ENCODE assay signal across 8 cellular contexts in genomic region chr4:113952452-113953029, GRCh38. TPM values are rescaled to one million over a fixed set of nuclear protein-coding genes. Genes with fewer than 3 reads are reported as not detected.
DNase-seq lines count a peak whose midpoint lies in the region; ATAC-seq, FAIRE-seq and TF ChIP-seq lines count a peak whose summit lies in the region.

No MANE protein-coding gene starts in this region.

- no peaks in the 10 kb centered on the region for H3K27me3 ChIP-seq in right lobe of liver

- no peaks in the 10 kb centered on the region for H3K4me1 ChIP-seq in right lobe of liver

- 22% methylated on average over 9 of the region's 9 CpGs for WGBS in right lobe of liver (ENCODE audit: insufficient coverage, low coverage, low lambda C conversion rate, missing lambda C conversion rate)

- no peak overlapping the region for H3K4me3 ChIP-seq in cardiac fibroblast (replicated peaks in 1 of 2; ENCODE audit: low read depth in 2 of 2, low read length in 2 of 2)
- no peak overlapping the region for H3K4me3 ChIP-seq in right lobe of liver

- ATAC-seq in GM19455 (IDR thresholded peaks at IDR 0.05; ENCODE audit: unreplicated experiment) (peak; percentile 93), HG03432 (IDR thresholded peaks at IDR 0.05; ENCODE audit: unreplicated experiment) (peak; percentile 89), right lobe of liver (peak; percentile 90 to 97 (median 96))

- H3K36me3 ChIP-seq in right lobe of liver: no peaks in the 10 kb centered on the region

- FAIRE-seq in frontal cortex (lab: Jason Lieb, UNC): no peak

- no peaks in the 10 kb centered on the region for H3K9me3 ChIP-seq in right lobe of liver

- TF ChIP-seq POLR2A in right lobe of liver (IDR thresholded peaks at IDR 0.05): no peak

- peak; percentile 1 to 3 for DNase-seq in NCI-H187 (lab: John Stamatoyannopoulos, UW)
- DNase-seq in NCI-H187 treated with DMSO at 0.1 percent for 48 hours (lab: John Stamatoyannopoulos, UW): no peak
- DNase-seq in NOMO-1 treated with DMSO at 0.1 percent for 48 hours (lab: John Stamatoyannopoulos, UW; ENCODE audit: unreplicated experiment): peak; percentile 69
- peak; percentile 62 to 73 for DNase-seq in cardiac fibroblast (ENCODE audit: low read depth in 2 of 2)
- no peak for DNase-seq in right lobe of liver
- DNase-seq in frontal cortex (ENCODE audit: low spot score in 2 of 2): no peak

- H3K27ac ChIP-seq in right lobe of liver: no peak overlapping the region

- intact Hi-C loops in right lobe of liver (cut with DNase I): no loop called here

- TF ChIP-seq CTCF in cardiac fibroblast (IDR thresholded peaks at IDR 0.05; ENCODE audit: low read depth, low read length) (peak; percentile 77), right lobe of liver (IDR thresholded peaks at IDR 0.05) (peak; percentile 70 to 92 (median 72))

RNA-seq across cellular contexts. Expression of gene ARSJ, which starts 26.9 kb away (rescaled TPM):
- total RNA-seq in right lobe of liver (1 to 10 TPM in 5 of 6 experiments, under 1 TPM in 1; 0.90 to 7.7 (median 2.3) TPM), frontal cortex (0.41 TPM)

Comparison
In these comparisons a context has a peak if more than half of its experiments do, and no peak if none do; other contexts are left out.
1. DNase-seq: peak in NCI-H187 (2 of 2), NOMO-1 treated with DMSO at 0.1 percent for 48 hours (single experiment) and cardiac fibroblast (2 of 2); none in NCI-H187 treated with DMSO at 0.1 percent for 48 hours (single experiment), right lobe of liver (0 of 3) and frontal cortex (0 of 2).
2. Peak in every context shown above with its lines, with median percentiles within 50 percentile points of each other: ATAC-seq.